ENCODE assay signal across 10 cellular contexts in the genomic region with DNA sequence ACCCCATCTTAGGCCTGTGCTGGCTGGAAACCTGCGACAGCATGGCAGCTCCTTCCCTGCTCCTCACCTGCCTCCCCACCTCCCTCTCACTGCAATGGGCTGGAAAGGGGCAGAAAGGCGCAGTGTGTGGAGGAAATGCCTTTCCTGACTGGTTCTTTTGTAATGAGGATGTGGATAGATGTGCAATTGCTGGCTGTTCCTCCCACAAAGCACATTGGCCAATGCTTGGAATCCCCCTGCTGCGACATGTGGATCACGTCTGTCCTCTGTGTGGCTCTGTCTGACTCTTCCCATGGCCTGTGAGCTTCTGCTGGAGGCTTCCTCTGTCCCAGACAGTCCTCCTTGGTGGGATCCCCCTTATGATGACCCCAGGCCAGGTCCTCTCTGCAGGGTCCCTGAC.
"Had no signal": no experiment of that assay in that cellular context is flagged by ENCODE, and none has a peak within 500 bp of the region (broad histone marks: within the 10 kb centered on the region; RNA-seq: fewer than 3 reads in every experiment).

No MANE protein-coding gene starts in this region.

- ATAC-seq: heart left ventricle, left ventricle myocardium superior had no signal

- H2AFZ ChIP-seq: neural progenitor cell had no signal

- DNase-seq: activated CD4-positive, alpha-beta memory T cell treated with anti-CD3 and anti-CD28 coated beads for 36 hours; activated naive CD4-positive, alpha-beta T cell treated with Interleukin-2 at 50 U/mL for 16 hours; activated naive CD8-positive, alpha-beta T cell treated with anti-CD3 and anti-CD28 coated beads, Interleukin-2, amount 50 U/mL, for 24 hours; foreskin melanocyte; heart left ventricle; left ventricle myocardium superior; thyroid gland had no signal

- H3K36me3 ChIP-seq: ascending aorta, heart left ventricle, neural progenitor cell, thyroid gland had no signal

- H3K4me1 ChIP-seq: ascending aorta, neural progenitor cell, thyroid gland had no signal

- H3K27me3 ChIP-seq: ascending aorta, heart left ventricle, neural progenitor cell, thyroid gland had no signal

- H3K9me3 ChIP-seq: thyroid gland had no signal

- H3K4me3 ChIP-seq: ascending aorta, heart left ventricle, neural progenitor cell, skin epidermis, thyroid gland had no signal

- H3K4me2 ChIP-seq: neural progenitor cell had no signal

- H3K27ac ChIP-seq: ascending aorta, heart left ventricle, neural progenitor cell, skin epidermis, thyroid gland had no signal

- H3K9ac ChIP-seq: neural progenitor cell had no signal
